14 cellular contexts compared by ENCODE assay signal in genomic region chr11:779120-779954, GRCh38. TPM values are rescaled to one million over a fixed set of nuclear protein-coding genes. Genes with fewer than 3 reads are reported as not detected.
A peak's percentile ranks its signal among the peaks of the same experiment; 100 is the strongest.
DNase-seq lines count a peak whose midpoint lies in the region; ATAC-seq and TF ChIP-seq lines count a peak whose summit lies in the region.
"Had no signal": no experiment of that assay in that cellular context is flagged by ENCODE, and none has a peak within 500 bp of the region (broad histone marks: within the 10 kb centered on the region; RNA-seq: fewer than 3 reads in every experiment).

No MANE protein-coding gene starts in this region.

- intact Hi-C loops in esophagus squamous epithelium (cut with DNase I), result no loop called here

- H3K4me1 ChIP-seq in RWPE2 (ENCODE audit: insufficient read depth, poor library complexity, severe bottlenecking) (peaks cover 16% of the 10 kb centered on the region), esophagus squamous epithelium (peaks cover 33 to 77% (median 45%) of the 10 kb centered on the region in 3 donors), Peyer's patch (peaks cover 0 to 57% (median 12%) of the 10 kb centered on the region in 4 donors)

- H3K9me3 ChIP-seq in RWPE2 (ENCODE audit: severe bottlenecking) (no peaks in the 10 kb centered on the region), esophagus squamous epithelium (no peaks in the 10 kb centered on the region), Peyer's patch (no peaks in the 10 kb centered on the region)
- H3K9me3 ChIP-seq: left lung, MG63 had no signal

- H3K36me3 ChIP-seq in RWPE2 (ENCODE audit: low read depth) (peaks cover 31% of the 10 kb centered on the region), esophagus squamous epithelium (peaks cover 0 to 20% (median 0%) of the 10 kb centered on the region in 3 donors), Peyer's patch (peaks cover 0 to 12% (median 0%) of the 10 kb centered on the region in 3 donors)

- peaks cover 12% of the 10 kb centered on the region for H3K36me3 Mint-ChIP-seq in activated naive CD4-positive, alpha-beta T cell treated with anti-CD3 and anti-CD28 coated beads, Interleukin-2, amount 10 ng/mL, durations not matched to agents 7 days and 5 days
- no peaks in the 10 kb centered on the region for H3K36me3 Mint-ChIP-seq in glutamatergic neuron (ENCODE audit: unreplicated experiment)
- H3K36me3 Mint-ChIP-seq in stimulated activated naive B cell treated with anti-CD40 and anti-IgM and Interleukin-4, amounts not matched to agents 10 μg/mL and 1 μg/mL and 100 μg/mL, for 72 hours, result peaks cover 13 to 29% of the 10 kb centered on the region in 2 donors

- no peaks in the 10 kb centered on the region for H3K27me3 Mint-ChIP-seq in activated naive CD4-positive, alpha-beta T cell treated with anti-CD3 and anti-CD28 coated beads, Interleukin-2, amount 10 ng/mL, durations not matched to agents 7 days and 5 days
- H3K27me3 Mint-ChIP-seq in glutamatergic neuron (ENCODE audit: unreplicated experiment), result peaks cover 4% of the 10 kb centered on the region
- H3K27me3 Mint-ChIP-seq in stimulated activated naive B cell treated with anti-CD40 and anti-IgM and Interleukin-4, amounts not matched to agents 10 μg/mL and 1 μg/mL and 100 μg/mL, for 72 hours, result no peaks in the 10 kb centered on the region

- 89 to 90% methylated on average over 7 to 11 of the region's 20 CpGs for WGBS in esophagus squamous epithelium, 2 donors

- CTCF ChIA-PET in activated naive CD4-positive, alpha-beta T cell treated with anti-CD3 and anti-CD28 coated beads, Interleukin-2, amount 10 ng/mL, durations not matched to agents 7 days and 5 days (lab: Charles Lee), result no interaction called here

- TF ChIP-seq CTCF in RWPE2 (IDR thresholded peaks at IDR 0.05; ENCODE audit: poor library complexity, severe bottlenecking) (peak; percentile 12), glutamatergic neuron (IDR thresholded peaks at IDR 0.05; ENCODE audit: partially characterized antibody, unreplicated experiment) (no peak), esophagus squamous epithelium (IDR thresholded peaks at IDR 0.05) (no peak), Peyer's patch (IDR thresholded peaks at IDR 0.05) (no peak)

- H3K27ac ChIP-seq in RWPE2 (ENCODE audit: poor library complexity, severe bottlenecking), result no peak overlapping the region
- H3K27ac ChIP-seq in esophagus squamous epithelium, result no peak overlapping the region
- H3K27ac ChIP-seq in Peyer's patch, result no peak overlapping the region
- H3K27ac ChIP-seq: left lung had no signal

- H3K4me3 Mint-ChIP-seq in activated naive CD4-positive, alpha-beta T cell treated with anti-CD3 and anti-CD28 coated beads, Interleukin-2, amount 10 ng/mL, durations not matched to agents 7 days and 5 days, result peak overlapping the region; percentile 52
- H3K4me3 Mint-ChIP-seq in glutamatergic neuron (ENCODE audit: unreplicated experiment), result no peak overlapping the region
- H3K4me3 Mint-ChIP-seq in stimulated activated naive B cell treated with anti-CD40 and anti-IgM and Interleukin-4, amounts not matched to agents 10 μg/mL and 1 μg/mL and 100 μg/mL, for 72 hours, result peak overlapping the region; percentile 41 to 60

- no peak for ATAC-seq in RWPE2 (ENCODE audit: low read depth)
- no peak for ATAC-seq in stimulated activated naive B cell treated with anti-CD40 and anti-IgM and Interleukin-4, amounts not matched to agents 10 μg/mL and 1 μg/mL and 100 μg/mL, for 72 hours (replicated peaks)
- ATAC-seq: left lung had no signal

- H3K27ac Mint-ChIP-seq in activated naive CD4-positive, alpha-beta T cell treated with anti-CD3 and anti-CD28 coated beads, Interleukin-2, amount 10 ng/mL, durations not matched to agents 7 days and 5 days, result peak overlapping the region; percentile 69
- H3K27ac Mint-ChIP-seq in glutamatergic neuron (ENCODE audit: unreplicated experiment), result no peak overlapping the region
- H3K27ac Mint-ChIP-seq in stimulated activated naive B cell treated with anti-CD40 and anti-IgM and Interleukin-4, amounts not matched to agents 10 μg/mL and 1 μg/mL and 100 μg/mL, for 72 hours, result no peak overlapping the region

- H3K9me3 Mint-ChIP-seq in activated naive CD4-positive, alpha-beta T cell treated with anti-CD3 and anti-CD28 coated beads, Interleukin-2, amount 10 ng/mL, durations not matched to agents 7 days and 5 days, result no peaks in the 10 kb centered on the region
- H3K9me3 Mint-ChIP-seq in glutamatergic neuron (ENCODE audit: unreplicated experiment), result peaks cover 7% of the 10 kb centered on the region
- no peaks in the 10 kb centered on the region for H3K9me3 Mint-ChIP-seq in stimulated activated naive B cell treated with anti-CD40 and anti-IgM and Interleukin-4, amounts not matched to agents 10 μg/mL and 1 μg/mL and 100 μg/mL, for 72 hours

- H3K4me1 Mint-ChIP-seq in activated naive CD4-positive, alpha-beta T cell treated with anti-CD3 and anti-CD28 coated beads, Interleukin-2, amount 10 ng/mL, durations not matched to agents 7 days and 5 days, result peaks cover 37% of the 10 kb centered on the region
- peaks cover 15% of the 10 kb centered on the region for H3K4me1 Mint-ChIP-seq in glutamatergic neuron (ENCODE audit: low read depth, unreplicated experiment)
- H3K4me1 Mint-ChIP-seq in stimulated activated naive B cell treated with anti-CD40 and anti-IgM and Interleukin-4, amounts not matched to agents 10 μg/mL and 1 μg/mL and 100 μg/mL, for 72 hours, result peaks cover 14 to 46% of the 10 kb centered on the region in 2 donors

- DNase-seq in activated naive CD4-positive, alpha-beta T cell treated with anti-CD3 and anti-CD28 coated beads, Interleukin-2, amount 10 ng/mL, durations not matched to agents 7 days and 5 days, result no peak
- no peak for DNase-seq in activated naive CD4-positive, alpha-beta T cell (lab: John Stamatoyannopoulos, UW)
- DNase-seq in RWPE2 (ENCODE audit: low spot score) (no peak), glutamatergic neuron (peak; percentile 14), esophagus squamous epithelium (lab: John Stamatoyannopoulos, UW) (no peak), Peyer's patch (no peak)
- DNase-seq in stimulated activated naive B cell treated with anti-CD40 and anti-IgM and Interleukin-4, amounts not matched to agents 10 μg/mL and 1 μg/mL and 100 μg/mL, for 72 hours, result no peak
- DNase-seq in stimulated activated naive CD4-positive, alpha-beta T cell treated with Interleukin-2 at 50 U/mL for 16 hours (lab: John Stamatoyannopoulos, UW), result no peak
- DNase-seq: DMS53, left lung, MG63, NCI-H2081 treated with DMSO at 0.1 percent for 48 hours, nucleus accumbens had no signal

- no peaks in the 10 kb centered on the region for H3K27me3 ChIP-seq in RWPE2 (ENCODE audit: insufficient read depth, poor library complexity, severe bottlenecking)
- H3K27me3 ChIP-seq in esophagus squamous epithelium, result no peaks in the 10 kb centered on the region
- no peaks in the 10 kb centered on the region for H3K27me3 ChIP-seq in Peyer's patch
- H3K27me3 ChIP-seq: left lung, MG63 had no signal

- no peak overlapping the region for H3K4me3 ChIP-seq in RWPE2 (ENCODE audit: severe bottlenecking)
- H3K4me3 ChIP-seq in esophagus squamous epithelium, result no peak overlapping the region
- H3K4me3 ChIP-seq in Peyer's patch, result no peak overlapping the region

- TF ChIP-seq POLR2A in esophagus squamous epithelium (IDR thresholded peaks at IDR 0.05) (no peak), Peyer's patch (IDR thresholded peaks at IDR 0.05) (no peak)

RNA-seq across cellular contexts. Expression of gene GATD1, which starts 2.0 kb away (rescaled TPM):
- total RNA-seq in glutamatergic neuron (ENCODE audit: unreplicated experiment), result 67.5 TPM
- total RNA-seq in esophagus squamous epithelium, result 10 to 100 TPM; 20.2 to 38.7 (median 21.6) TPM
- 10 to 100 TPM; 47.6 to 81.7 (median 52.9) TPM for total RNA-seq in Peyer's patch

RNA-seq across cellular contexts. Expression of gene CEND1, which starts 10.6 kb away (rescaled TPM):
- total RNA-seq in glutamatergic neuron (ENCODE audit: unreplicated experiment) (58.7 TPM), esophagus squamous epithelium (under 1 TPM in 1 of 4 donors, not detected in 3; 0.15 TPM), Peyer's patch (not detected)
- total RNA-seq: urinary bladder had no signal

RNA-seq across cellular contexts. Expression of gene SLC25A22, which starts 18.7 kb away (rescaled TPM):
- total RNA-seq in glutamatergic neuron (ENCODE audit: unreplicated experiment), result 93.9 TPM
- 10 to 100 TPM in 2 of 4 donors, 1 to 10 TPM in 2; 4.0 to 14.7 (median 9.8) TPM for total RNA-seq in esophagus squamous epithelium
- total RNA-seq in Peyer's patch, result 10 to 100 TPM; 14.2 to 22.0 (median 16.6) TPM

RNA-seq across cellular contexts. Expression of gene PIDD1, which starts 25.7 kb away (rescaled TPM):
- total RNA-seq in glutamatergic neuron (ENCODE audit: unreplicated experiment), result 37.0 TPM
- total RNA-seq in esophagus squamous epithelium, result 10 to 100 TPM in 3 of 4 donors, 1 to 10 TPM in 1; 9.3 to 14.3 (median 10.6) TPM
- total RNA-seq in Peyer's patch, result 10 to 100 TPM; 29.1 to 83.3 (median 70.2) TPM

RNA-seq across cellular contexts. Expression of gene RPLP2, which starts 30.4 kb away (rescaled TPM):
- total RNA-seq in glutamatergic neuron (ENCODE audit: unreplicated experiment) (997 TPM), esophagus squamous epithelium (100 to 1,000 TPM; 232 to 871 (median 490) TPM), Peyer's patch (1,000 to 10,000 TPM in 1 of 4 donors, 100 to 1,000 TPM in 3; 261 to 1,717 (median 510) TPM)

Comparison
In these comparisons a context has a peak if more than half of its experiments do, and no peak if none do; other contexts are left out.
1. RNA of gene CEND1, which starts 10.6 kb away (total RNA-seq): 58.7 TPM in glutamatergic neuron (single experiment); 0.15 TPM in esophagus squamous epithelium and not detected in Peyer's patch; every median in the first group is over 10 times any median in the second.